In the genomic region with DNA sequence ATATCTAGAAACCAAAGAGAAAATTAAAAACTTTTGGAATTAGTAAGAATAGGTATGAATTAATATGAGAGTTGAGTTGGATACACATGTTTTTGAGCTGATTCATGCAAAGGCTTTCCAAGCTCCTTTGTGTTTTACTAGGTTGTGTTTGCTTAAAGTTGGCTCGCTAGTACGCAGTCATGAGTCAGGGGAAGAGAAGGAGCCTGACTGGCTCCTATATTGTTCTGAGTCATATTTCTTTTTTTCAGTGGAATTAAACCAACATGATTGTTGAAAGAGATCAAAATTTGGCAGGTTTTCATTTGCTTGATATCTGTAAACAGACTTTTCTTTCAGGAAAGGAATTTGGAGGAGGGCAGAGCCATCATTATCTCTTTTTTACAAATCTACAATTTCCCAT, we compare ENCODE assay signal across 9 cellular contexts.
A peak's percentile ranks its signal among the peaks of the same experiment; 100 is the strongest.
DNase-seq lines count a peak whose midpoint lies in the region; ATAC-seq and TF ChIP-seq lines count a peak whose summit lies in the region.
"Had no signal": no experiment of that assay in that cellular context is flagged by ENCODE, and none has a peak within 500 bp of the region (broad histone marks: within the 10 kb centered on the region; RNA-seq: fewer than 3 reads in every experiment).

No MANE protein-coding gene starts in this region.

- H3K4me3 ChIP-seq in suprapubic skin, result no peak overlapping the region
- no peak overlapping the region for H3K4me3 ChIP-seq in WERI-Rb-1 (ENCODE audit: low read depth, low read length)
- H3K4me3 ChIP-seq in transverse colon, result no peak overlapping the region

- H3K27ac Mint-ChIP-seq in CD4-positive, alpha-beta T cell, result no peak overlapping the region

- intact Hi-C loops in CD4-positive, alpha-beta T cell (cut with DNase I, micrococcal nuclease), result no loop called here
- intact Hi-C loops in transverse colon (cut with DNase I; ENCODE audit: low total_unique reads), result no loop called here

- H3K27me3 ChIP-seq in suprapubic skin (no peaks in the 10 kb centered on the region), WERI-Rb-1 (ENCODE audit: insufficient read depth, low read depth, severe bottlenecking) (no peaks in the 10 kb centered on the region), transverse colon (no peaks in the 10 kb centered on the region)
- no peaks in the 10 kb centered on the region for H3K27me3 ChIP-seq in CD4-positive, alpha-beta T cell (ENCODE audit: control insufficient read depth, insufficient read depth, low read length)

- TF ChIP-seq CTCF in suprapubic skin (IDR thresholded peaks at IDR 0.05) (no peak), WERI-Rb-1 (IDR thresholded peaks at IDR 0.05; ENCODE audit: low read depth, low read length) (no peak), transverse colon (IDR thresholded peaks at IDR 0.05) (no peak)
- TF ChIP-seq CTCF in CD4-positive, alpha-beta T cell (IDR thresholded peaks at IDR 0.05), result no peak

- H3K36me3 ChIP-seq in suprapubic skin (no peaks in the 10 kb centered on the region), WERI-Rb-1 (no peaks in the 10 kb centered on the region), transverse colon (no peaks in the 10 kb centered on the region)

- no peaks in the 10 kb centered on the region for H3K4me1 Mint-ChIP-seq in CD4-positive, alpha-beta T cell (ENCODE audit: low read depth)

- H3K9me3 ChIP-seq in suprapubic skin (no peaks in the 10 kb centered on the region), WERI-Rb-1 (ENCODE audit: severe bottlenecking) (no peaks in the 10 kb centered on the region), transverse colon (no peaks in the 10 kb centered on the region)
- no peaks in the 10 kb centered on the region for H3K9me3 ChIP-seq in CD4-positive, alpha-beta T cell (ENCODE audit: control insufficient read depth, low read length)

- in situ Hi-C loops in transverse colon (cut with MboI; ENCODE audit: low pct_ligation_motif_present in 1 of 4, low pct_unique_long_range_greater_than_20kb in 1 of 4, low sequenced_read_pairs in 3 of 4), result no loop called here

- ATAC-seq in CD4-positive, alpha-beta T cell (ENCODE audit: poor library complexity), result no peak
- no peak for ATAC-seq in GM21723 (IDR thresholded peaks at IDR 0.05; ENCODE audit: unreplicated experiment)

- no peak for TF ChIP-seq POLR2A in suprapubic skin (IDR thresholded peaks at IDR 0.05)
- no peak for TF ChIP-seq POLR2A in transverse colon (IDR thresholded peaks at IDR 0.05)

- H3K27me3 Mint-ChIP-seq in CD4-positive, alpha-beta T cell, result no peaks in the 10 kb centered on the region

- H3K27ac ChIP-seq in suprapubic skin (peak overlapping the region; percentile 48), WERI-Rb-1 (no peak overlapping the region), transverse colon (no peak overlapping the region)
- H3K27ac ChIP-seq in CD4-positive, alpha-beta T cell (ENCODE audit: low read depth, low read length), result no peak overlapping the region

- no peak for TF ChIP-seq EP300 in suprapubic skin (IDR thresholded peaks at IDR 0.05)
- TF ChIP-seq EP300 in transverse colon (IDR thresholded peaks at IDR 0.05; ENCODE audit: low read depth), result no peak

- no peaks in the 10 kb centered on the region for H3K9me3 Mint-ChIP-seq in CD4-positive, alpha-beta T cell

- CTCF ChIA-PET in CD4-positive, alpha-beta T cell (lab: Charles Lee), result no interaction called here

- POLR2A ChIA-PET in CD4-positive, alpha-beta T cell (lab: Charles Lee), result no interaction called here

- DNase-seq in HT1080 (ENCODE audit: low read depth) (peak; percentile 96), amniotic stem cell (lab: John Stamatoyannopoulos, UW) (peak; percentile 74), hepatic stellate cell (ENCODE audit: low spot score) (peak; percentile 66), suprapubic skin (ENCODE audit: low spot score in 2 of 2) (no peak), WERI-Rb-1 (no peak), transverse colon (no peak)
- no peak for DNase-seq in CD4-positive, alpha-beta T cell
- DNase-seq: NCI-H1417 had no signal

- no peak overlapping the region for H3K4me3 Mint-ChIP-seq in CD4-positive, alpha-beta T cell

- WGBS in suprapubic skin, result 16% methylated on average over 2 of the region's 2 CpGs
- 46 to 57% methylated on average over 2 of the region's 2 CpGs for WGBS in transverse colon (ENCODE audit: low coverage in 1 of 2), 2 donors

- H3K4me1 ChIP-seq in suprapubic skin (peaks cover 35% of the 10 kb centered on the region), transverse colon (peaks cover 0 to 30% (median 10%) of the 10 kb centered on the region in 4 donors)

- H3K36me3 Mint-ChIP-seq in CD4-positive, alpha-beta T cell (ENCODE audit: low read depth), result peaks cover 19% of the 10 kb centered on the region

Comparison
In these comparisons a context has a peak if more than half of its experiments do, and no peak if none do; other contexts are left out.
1. DNase-seq: peak in HT1080 (single experiment), amniotic stem cell (single experiment) and hepatic stellate cell (single experiment); none in suprapubic skin (0 of 2), CD4-positive, alpha-beta T cell (0 of 10), WERI-Rb-1 (single experiment) and transverse colon (single experiment).